ENCODE assay signal across 17 cellular contexts in genomic region chr12:42981379-42981778, GRCh38.
DNase-seq lines count a peak whose midpoint lies in the region; ATAC-seq, FAIRE-seq and TF ChIP-seq lines count a peak whose summit lies in the region.
"Had no signal": no experiment of that assay in that cellular context is flagged by ENCODE, and none has a peak within 500 bp of the region (broad histone marks: within the 10 kb centered on the region; RNA-seq: fewer than 3 reads in every experiment).

No MANE protein-coding gene starts in this region.

- no peak for TF ChIP-seq CTCF in omental fat pad (IDR thresholded peaks at IDR 0.05)

- FAIRE-seq in H54 (lab: Jason Lieb, UNC): peak; percentile 84

- no peaks in the 10 kb centered on the region for H3K36me3 ChIP-seq in adipocyte (ENCODE audit: control insufficient read depth, insufficient read depth, low read length, severe bottlenecking)
- H3K36me3 ChIP-seq: esophagus muscularis mucosa, suprapubic skin, WERI-Rb-1 had no signal

- peaks cover 2% of the 10 kb centered on the region for H3K9me3 ChIP-seq in adipocyte (ENCODE audit: control insufficient read depth, low read length)
- H3K9me3 ChIP-seq: esophagus muscularis mucosa, suprapubic skin had no signal

- no peaks in the 10 kb centered on the region for H3K27me3 ChIP-seq in adipocyte (replicated peaks; ENCODE audit: control insufficient read depth, insufficient read depth, low read length)
- H3K27me3 ChIP-seq: esophagus muscularis mucosa, suprapubic skin had no signal

- ATAC-seq in HG03342 (IDR thresholded peaks at IDR 0.05; ENCODE audit: unreplicated experiment) (no peak), omental fat pad (ENCODE audit: low FRiP score) (no peak)
- ATAC-seq: HCT116, T-cell had no signal

- H3K4me3 ChIP-seq in adipocyte (ENCODE audit: low read length): no peak overlapping the region
- H3K4me3 ChIP-seq: esophagus muscularis mucosa, suprapubic skin had no signal

- DNase-seq in H54 (ENCODE audit: insufficient read length, low spot score): no peak
- DNase-seq in adipocyte (ENCODE audit: low read depth): peak; percentile 48
- peak; percentile 24 for DNase-seq in glomerular visceral epithelial cell (ENCODE audit: extremely low spot score)
- DNase-seq in stromal cell of bone marrow (ENCODE audit: low read depth): peak; percentile 19
- no peak for DNase-seq in activated gamma-delta T cell treated with Interleukin-2 at 50 U/mL for 16 hours
- no peak for DNase-seq in omental fat pad (ENCODE audit: low spot score)
- DNase-seq: activated CD8-positive, alpha-beta memory T cell treated with anti-CD3 and anti-CD28 coated beads for 24 hours; amygdala; dermis blood vessel endothelial cell; hypothalamus; NCI-H1105 treated with DMSO at 0.1 percent for 48 hours; T-cell; WERI-Rb-1 had no signal

- H3K9ac ChIP-seq in adipocyte (ENCODE audit: low read length): no peak overlapping the region

- no peak for TF ChIP-seq POLR2A in H54 (IDR thresholded peaks at IDR 0.05; ENCODE audit: low read depth, low read length)

- H3K4me1 ChIP-seq in adipocyte (ENCODE audit: control insufficient read depth, insufficient read depth, low read length): no peaks in the 10 kb centered on the region
- H3K4me1 ChIP-seq: esophagus muscularis mucosa, suprapubic skin had no signal

Comparison
In these comparisons a context has a peak if more than half of its experiments do, and no peak if none do; other contexts are left out.
1. DNase-seq: peak in adipocyte (single experiment), glomerular visceral epithelial cell (single experiment) and stromal cell of bone marrow (single experiment); none in H54 (single experiment), activated gamma-delta T cell treated with Interleukin-2 at 50 U/mL for 16 hours (single experiment) and omental fat pad (single experiment).